19 cellular contexts compared by ENCODE assay signal in genomic region chr3:63966007-63966406, GRCh38. TPM values are rescaled to one million over a fixed set of nuclear protein-coding genes. Genes with fewer than 3 reads are reported as not detected.
DNase-seq lines count a peak whose midpoint lies in the region; ATAC-seq and TF ChIP-seq lines count a peak whose summit lies in the region.
"Had no signal": no experiment of that assay in that cellular context is flagged by ENCODE, and none has a peak within 500 bp of the region (broad histone marks: within the 10 kb centered on the region; RNA-seq: fewer than 3 reads in every experiment).

No MANE protein-coding gene starts in this region.

- peaks cover 58% of the 10 kb centered on the region for H3K4me1 Mint-ChIP-seq in CD8-positive, alpha-beta T cell (ENCODE audit: low read depth)
- peaks cover 65% of the 10 kb centered on the region for H3K4me1 Mint-ChIP-seq in central memory CD8-positive, alpha-beta T cell
- H3K4me1 Mint-ChIP-seq in progenitor cell of endocrine pancreas (ENCODE audit: low read depth): peaks cover 71% of the 10 kb centered on the region

- H3K79me2 ChIP-seq in KMS-11 (ENCODE audit: insufficient read depth, low read depth): peaks cover 32% of the 10 kb centered on the region

- no peak overlapping the region for H3K27ac ChIP-seq in CD8-positive, alpha-beta T cell (ENCODE audit: low read depth, low read length)
- H3K27ac ChIP-seq in KMS-11: peak overlapping the region; percentile 81; the same call in 1 of the 2 replicates
- H3K27ac ChIP-seq: prostate gland, thyroid gland had no signal

- no peak overlapping the region for H3K4me2 ChIP-seq in KMS-11

- no peak for TF ChIP-seq CTCF in CD8-positive, alpha-beta T cell (IDR thresholded peaks at IDR 0.05)
- no peak for TF ChIP-seq CTCF in KMS-11 (conservative IDR thresholded peaks at IDR 0.05; ENCODE audit: low read depth, low read length)
- TF ChIP-seq CTCF in progenitor cell of endocrine pancreas (IDR thresholded peaks at IDR 0.05; ENCODE audit: unreplicated experiment): no peak

- no peak overlapping the region for H3K9ac ChIP-seq in KMS-11

- H3K4me1 ChIP-seq in CD8-positive, alpha-beta T cell (ENCODE audit: insufficient read depth, low read length): peaks cover 37% of the 10 kb centered on the region
- H3K4me1 ChIP-seq in KMS-11 (ENCODE audit: low read depth, poor library complexity, severe bottlenecking): peaks cover 51% of the 10 kb centered on the region

- H3K36me3 Mint-ChIP-seq in CD8-positive, alpha-beta T cell: peaks cover 22% of the 10 kb centered on the region
- peaks cover 27% of the 10 kb centered on the region for H3K36me3 Mint-ChIP-seq in central memory CD8-positive, alpha-beta T cell (ENCODE audit: insufficient read depth)
- H3K36me3 Mint-ChIP-seq in progenitor cell of endocrine pancreas (ENCODE audit: insufficient read depth): no peaks in the 10 kb centered on the region

- no peak for ATAC-seq in CD8-positive, alpha-beta T cell
- ATAC-seq in central memory CD8-positive, alpha-beta T cell (replicated peaks; ENCODE audit: extremely low read depth, poor library complexity, severe bottlenecking): no peak
- ATAC-seq in GM21723 (IDR thresholded peaks at IDR 0.05; ENCODE audit: unreplicated experiment): no peak
- ATAC-seq: HepG2 had no signal

- H3K4me3 Mint-ChIP-seq in CD8-positive, alpha-beta T cell: no peak overlapping the region
- no peak overlapping the region for H3K4me3 Mint-ChIP-seq in central memory CD8-positive, alpha-beta T cell
- no peak overlapping the region for H3K4me3 Mint-ChIP-seq in progenitor cell of endocrine pancreas (ENCODE audit: low read depth)

- H2AFZ ChIP-seq in KMS-11 (ENCODE audit: low read depth): no peak overlapping the region

- no peaks in the 10 kb centered on the region for H3K36me3 ChIP-seq in CD8-positive, alpha-beta T cell (ENCODE audit: insufficient read depth, low read length)
- H3K36me3 ChIP-seq in KMS-11 (ENCODE audit: insufficient read depth): no peaks in the 10 kb centered on the region
- H3K36me3 ChIP-seq: prostate gland, thyroid gland had no signal

- H3K9me3 ChIP-seq in CD8-positive, alpha-beta T cell (ENCODE audit: low read length): no peaks in the 10 kb centered on the region
- H3K9me3 ChIP-seq: prostate gland, thyroid gland had no signal

- H4K20me1 ChIP-seq in KMS-11 (ENCODE audit: insufficient read depth): no peaks in the 10 kb centered on the region

- intact Hi-C loops in CD8-positive, alpha-beta T cell (cut with DNase I, micrococcal nuclease): loop anchor here in 1 of 2 experiments (5.0 kb wide), 1 partner anchor 104 kb away; the partner anchor contains the start of genes ATXN7 and THOC7
- intact Hi-C loops in head of caudate nucleus (cut with DNase I): no loop called here

- POLR2A ChIA-PET in CD8-positive, alpha-beta T cell (lab: Charles Lee): interaction anchor here (2.3 to 4.9 kb wide), 3 partner anchors 13 to 57 kb away, joined by 8 to 95 read pairs (median 18); partner anchors contain the start of gene PSMD6

- no peaks in the 10 kb centered on the region for H3K27me3 Mint-ChIP-seq in CD8-positive, alpha-beta T cell (ENCODE audit: low read depth)
- H3K27me3 Mint-ChIP-seq in central memory CD8-positive, alpha-beta T cell: no peaks in the 10 kb centered on the region
- H3K27me3 Mint-ChIP-seq in progenitor cell of endocrine pancreas: no peaks in the 10 kb centered on the region
- H3K27me3 Mint-ChIP-seq: activated CD4-positive, alpha-beta T cell treated with anti-CD3 and anti-CD28 coated beads, Interleukin-2, amount 10 ng/mL, durations not matched to agents 24 days and 14 days had no signal

- H3K27me3 ChIP-seq in CD8-positive, alpha-beta T cell (ENCODE audit: insufficient read depth, low read length): no peaks in the 10 kb centered on the region
- no peaks in the 10 kb centered on the region for H3K27me3 ChIP-seq in KMS-11 (ENCODE audit: insufficient read depth, low read depth)
- H3K27me3 ChIP-seq: thyroid gland had no signal

- H3K9me3 Mint-ChIP-seq in CD8-positive, alpha-beta T cell: no peaks in the 10 kb centered on the region
- H3K9me3 Mint-ChIP-seq in central memory CD8-positive, alpha-beta T cell: no peaks in the 10 kb centered on the region
- no peaks in the 10 kb centered on the region for H3K9me3 Mint-ChIP-seq in progenitor cell of endocrine pancreas (ENCODE audit: low read depth)
- H3K9me3 Mint-ChIP-seq: activated CD4-positive, alpha-beta T cell treated with anti-CD3 and anti-CD28 coated beads, Interleukin-2, amount 10 ng/mL, durations not matched to agents 24 days and 14 days had no signal

- peak overlapping the region; percentile 98 for H3K27ac Mint-ChIP-seq in CD8-positive, alpha-beta T cell
- peak overlapping the region; percentile 97 for H3K27ac Mint-ChIP-seq in central memory CD8-positive, alpha-beta T cell (ENCODE audit: low read depth)
- H3K27ac Mint-ChIP-seq in progenitor cell of endocrine pancreas: peak overlapping the region; percentile 46

- H3K4me3 ChIP-seq in CD8-positive, alpha-beta T cell (ENCODE audit: low read depth, low read length): no peak overlapping the region
- H3K4me3 ChIP-seq in KMS-11 (IDR thresholded peaks at IDR 0.05; ENCODE audit: insufficient read depth, low read depth, low read length): no peak overlapping the region
- H3K4me3 ChIP-seq: prostate gland, thyroid gland had no signal

- no peak for DNase-seq in CD8-positive, alpha-beta T cell
- no peak for DNase-seq in central memory CD8-positive, alpha-beta T cell (ENCODE audit: low spot score in 2 of 2)
- DNase-seq in progenitor cell of endocrine pancreas (ENCODE audit: low spot score, unreplicated experiment) (no peak), NCI-H82 treated with DMSO at 0.1 percent for 48 hours (lab: John Stamatoyannopoulos, UW; ENCODE audit: unreplicated experiment) (no peak), head of caudate nucleus (no peak)
- DNase-seq: activated CD4-positive, alpha-beta T cell treated with anti-CD3 and anti-CD28 coated beads, Interleukin-2, amount 10 ng/mL, durations not matched to agents 24 days and 14 days; activated gamma-delta T cell treated with Interleukin-2 at 50 U/mL for 16 hours; NCI-H1436; NCI-H524; stimulated activated CD4-positive, alpha-beta T cell treated with anti-CD3 and anti-CD28 coated beads, Interleukin-2, amount 100 ng/mL, for 24 hours; stimulated activated naive CD4-positive, alpha-beta T cell; thyroid gland had no signal

- CTCF ChIA-PET in CD8-positive, alpha-beta T cell (lab: Charles Lee): interaction anchor here (0.6 to 14.2 kb wide), 5 partner anchors 11 to 253 kb away, joined by 3 to 313 read pairs (median 50); partner anchors contain the start of gene PSMD6

RNA-seq across cellular contexts. Expression of gene SCAANT1, which starts 53.8 kb away (rescaled TPM):
- not detected for total RNA-seq in CD8-positive, alpha-beta T cell
- not detected in 2 replicates for total RNA-seq in progenitor cell of endocrine pancreas
- total RNA-seq: activated CD4-positive, alpha-beta T cell treated with anti-CD3 and anti-CD28 coated beads, Interleukin-2, amount 10 ng/mL, durations not matched to agents 24 days and 14 days; G401; glomerular endothelial cell; HepG2; prostate gland; skeletal muscle tissue; thyroid gland had no signal

RNA-seq across cellular contexts. Expression of gene PSMD6, which starts 57.3 kb away (rescaled TPM):
- total RNA-seq in CD8-positive, alpha-beta T cell: 100 to 1,000 TPM; 134 to 138 TPM
- 76.9 and 77.6 TPM in 2 replicates for total RNA-seq in progenitor cell of endocrine pancreas

Comparison
In these comparisons a context has a peak if more than half of its experiments do, and no peak if none do; other contexts are left out.
1. H3K27ac Mint-ChIP-seq: peak in every context shown above with its lines; median percentile 98 in CD8-positive, alpha-beta T cell; 97 in central memory CD8-positive, alpha-beta T cell; 46 in progenitor cell of endocrine pancreas.